Comparison of ENCODE assay signal across 8 cellular contexts in genomic region chr20:33415948-33416347, GRCh38. TPM values are rescaled to one million over a fixed set of nuclear protein-coding genes. Genes with fewer than 3 reads are reported as not detected.
A peak's percentile ranks its signal among the peaks of the same experiment; 100 is the strongest.
DNase-seq lines count a peak whose midpoint lies in the region; ATAC-seq and TF ChIP-seq lines count a peak whose summit lies in the region.

No MANE protein-coding gene starts in this region.

- TF ChIP-seq CTCF in VCaP (conservative IDR thresholded peaks at IDR 0.05) (peak; percentile 83), right atrium auricular region (IDR thresholded peaks at IDR 0.05) (peak; percentile 48 to 61)

- DNase-seq in AG20443 (ENCODE audit: low spot score): peak; percentile 80
- peak; percentile 46 for DNase-seq in HEK293T (ENCODE audit: extremely low spot score)
- peak; percentile 68 for DNase-seq in right atrium auricular region (ENCODE audit: low spot score)
- DNase-seq in substantia nigra (lab: John Stamatoyannopoulos, UW): peak in 32 of 49 donors; percentile 5 to 57 (median 28)
- no peak for DNase-seq in activated gamma-delta T cell (lab: John Stamatoyannopoulos, UW)

- H3K27me3 ChIP-seq in right atrium auricular region: no peaks in the 10 kb centered on the region

- no peaks in the 10 kb centered on the region for H3K9me3 ChIP-seq in right atrium auricular region

- H3K4me3 ChIP-seq in right atrium auricular region: no peak overlapping the region

- peaks cover 33% of the 10 kb centered on the region for H3K36me3 ChIP-seq in right atrium auricular region

- ATAC-seq in HG03196 (IDR thresholded peaks at IDR 0.05; ENCODE audit: unreplicated experiment) (no peak), GM21447 (IDR thresholded peaks at IDR 0.05; ENCODE audit: unreplicated experiment) (no peak)

- no peak overlapping the region for H3K27ac ChIP-seq in VCaP
- peak overlapping the region; percentile 52 to 88 for H3K27ac ChIP-seq in right atrium auricular region
- no peak overlapping the region for H3K27ac ChIP-seq in substantia nigra (ENCODE audit: low read depth, low read length, poor library complexity, severe bottlenecking)

- CTCF ChIA-PET in HEK293T (lab: Yijun Ruan, JAX): no interaction called here

- POLR2A ChIA-PET in HEK293T (lab: Yijun Ruan, JAX): no interaction called here

- peaks cover 0 to 28% of the 10 kb centered on the region in 2 donors for H3K4me1 ChIP-seq in right atrium auricular region

TF ChIP-seq in HEK293T, 16 proteins besides CTCF, POLR2A, EP300 and RAD21:
- TF ChIP-seq ZNF384 (IDR thresholded peaks at IDR 0.05): no peak
- TF ChIP-seq LEF1 (IDR thresholded peaks at IDR 0.05; ENCODE audit: borderline replicate concordance): no peak
- TF ChIP-seq SP1 (IDR thresholded peaks at IDR 0.05): no peak
- TF ChIP-seq FOXK2 (IDR thresholded peaks at IDR 0.05): no peak
- TF ChIP-seq L3MBTL2 (conservative IDR thresholded peaks at IDR 0.05): no peak
- TF ChIP-seq ELF4 (IDR thresholded peaks at IDR 0.05): no peak
- TF ChIP-seq NFRKB (IDR thresholded peaks at IDR 0.05): no peak
- TF ChIP-seq FOXA1 (IDR thresholded peaks at IDR 0.05): no peak
- TF ChIP-seq CTBP1 (IDR thresholded peaks at IDR 0.05; ENCODE audit: borderline replicate concordance): no peak
- no peak for TF ChIP-seq SUZ12 (IDR thresholded peaks at IDR 0.05)
- no peak for TF ChIP-seq ARNT (IDR thresholded peaks at IDR 0.05)
- no peak for TF ChIP-seq PKNOX1 (IDR thresholded peaks at IDR 0.05)
- no peak for TF ChIP-seq TARDBP (IDR thresholded peaks at IDR 0.05)
- no peak for TF ChIP-seq HDGF (IDR thresholded peaks at IDR 0.05; ENCODE audit: borderline replicate concordance)
- no peak for TF ChIP-seq BHLHE40 (IDR thresholded peaks at IDR 0.05; ENCODE audit: borderline replicate concordance)
- TF ChIP-seq FOXM1 (IDR thresholded peaks at IDR 0.05; ENCODE audit: borderline replicate concordance): no peak
TF ChIP-seq in HEK293T: peak in this region for 0.

RNA-seq across cellular contexts. Expression of gene CDK5RAP1, which starts 14.6 kb away (rescaled TPM):
- total RNA-seq in right atrium auricular region: 10 to 100 TPM; 13.9 to 22.8 TPM

RNA-seq across cellular contexts. Expression of gene SNTA1, which starts 27.6 kb away (rescaled TPM):
- total RNA-seq in right atrium auricular region: 100 to 1,000 TPM; 183 to 295 TPM

Comparison
In these comparisons a context has a peak if more than half of its experiments do, and no peak if none do; other contexts are left out.
1. H3K27ac ChIP-seq: peak in right atrium auricular region (2 of 2); none in VCaP (single experiment) and substantia nigra (single experiment).